1 cellular context compared by ENCODE assay signal in genomic region chr7:55570218-55570873, GRCh38.
TF ChIP-seq lines count a peak whose summit lies in the region.

No MANE protein-coding gene starts in this region.

TF ChIP-seq in HepG2, 621 proteins besides CTCF, POLR2A, EP300 and RAD21 (continued from another document):
- no peak for TF ChIP-seq HMG20B (CRISPR knock-in tag; conservative IDR thresholded peaks at IDR 0.05)
- TF ChIP-seq PBX3 (CRISPR knock-in tag; IDR thresholded peaks at IDR 0.05; ENCODE audit: borderline replicate concordance): no peak
- no peak for TF ChIP-seq SAP130 (CRISPR knock-in tag; IDR thresholded peaks at IDR 0.05; ENCODE audit: low read depth)
- no peak for TF ChIP-seq KLF11 (CRISPR knock-in tag; IDR thresholded peaks at IDR 0.05)
- no peak for TF ChIP-seq ZSCAN29 (CRISPR knock-in tag; conservative IDR thresholded peaks at IDR 0.05)
- no peak for TF ChIP-seq FUBP1 (CRISPR knock-in tag; IDR thresholded peaks at IDR 0.05; ENCODE audit: borderline replicate concordance)
- no peak for TF ChIP-seq ZNF235 (CRISPR knock-in tag; IDR thresholded peaks at IDR 0.05; ENCODE audit: borderline replicate concordance)
- no peak for TF ChIP-seq IKZF4 (CRISPR knock-in tag; IDR thresholded peaks at IDR 0.05; ENCODE audit: borderline replicate concordance, low read depth, not compliant biosample characterization)
- TF ChIP-seq ZNF788 (CRISPR knock-in tag; IDR thresholded peaks at IDR 0.05; ENCODE audit: borderline replicate concordance): no peak
- TF ChIP-seq HOXD1 (CRISPR knock-in tag; IDR thresholded peaks at IDR 0.05): no peak
- TF ChIP-seq ZNF274 (CRISPR knock-in tag; IDR thresholded peaks at IDR 0.05): no peak
